Comparison of ENCODE assay signal across 8 cellular contexts in the genomic region with DNA sequence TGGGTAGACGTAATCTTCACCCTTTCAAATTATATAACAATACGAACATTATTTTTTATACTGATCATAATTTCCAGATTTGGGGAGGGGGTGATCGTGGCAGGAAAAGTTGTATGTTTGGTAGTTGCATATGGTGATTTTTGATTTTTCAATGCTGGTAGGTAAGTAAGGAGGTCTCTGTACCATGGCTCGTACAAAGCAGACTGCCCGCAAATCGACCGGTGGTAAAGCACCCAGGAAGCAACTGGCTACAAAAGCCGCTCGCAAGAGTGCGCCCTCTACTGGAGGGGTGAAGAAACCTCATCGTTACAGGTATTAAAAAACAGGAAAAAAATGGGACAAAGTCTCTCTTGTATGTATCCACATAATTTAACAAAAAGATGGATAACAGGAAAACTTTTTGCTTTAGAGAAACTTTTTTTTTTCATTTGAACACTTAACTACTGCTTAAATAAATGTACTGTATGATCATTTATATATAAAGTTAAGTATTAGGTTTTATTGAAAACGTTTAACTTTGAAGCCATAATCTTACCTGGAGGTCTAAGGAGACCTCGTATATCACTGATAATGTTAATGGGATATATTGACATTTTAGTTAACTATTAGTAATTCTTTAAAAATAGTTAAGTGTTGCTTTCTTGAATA. TPM values are rescaled to one million over a fixed set of nuclear protein-coding genes. Genes with fewer than 3 reads are reported as not detected.
DNase-seq lines count a peak whose midpoint lies in the region; ATAC-seq, FAIRE-seq and TF ChIP-seq lines count a peak whose summit lies in the region.

No MANE protein-coding gene starts in this region.

- TF ChIP-seq POLR2A in stomach (IDR thresholded peaks at IDR 0.05) = peak in 1 of 4 donors; percentile 49

- TF ChIP-seq CTCF in kidney (IDR thresholded peaks at IDR 0.05; ENCODE audit: borderline replicate concordance, extremely low read depth, insufficient read depth) = peak; percentile 43
- TF ChIP-seq CTCF in stomach (IDR thresholded peaks at IDR 0.05) = peak in 5 of 7 experiments; percentile 34 to 84 (median 66)

- peak overlapping the region; percentile 98 for H3K27ac Mint-ChIP-seq in activated naive CD4-positive, alpha-beta T cell treated with anti-CD3 and anti-CD28 coated beads for 36 hours

- H3K36me3 ChIP-seq in kidney (ENCODE audit: control insufficient read depth in 1 of 2, insufficient read depth in 2 of 2, low read length in 2 of 2) (peaks cover 13 to 24% of the 10 kb centered on the region in 2 donors), stomach (peaks cover 32 to 42% (median 37%) of the 10 kb centered on the region in 4 donors)

- 0 to 1% (median 0%) methylated on average over 13 of the region's 13 CpGs for WGBS in stomach, 5 donors

- intact Hi-C loops in activated naive CD4-positive, alpha-beta T cell treated with anti-CD3 and anti-CD28 coated beads for 36 hours (cut with micrococcal nuclease) = loop anchor here (1.0 to 10.0 kb wide), 7 partner anchors 19 to 673 kb away; partner anchors contain the start of genes ACBD3, ENAH and ITPKB
- intact Hi-C loops in kidney (cut with DNase I) = no loop called here
- intact Hi-C loops in stomach (cut with DNase I; ENCODE audit: low total_unique reads) = no loop called here

- ATAC-seq in HG03280 (IDR thresholded peaks at IDR 0.05; ENCODE audit: unreplicated experiment) = no peak
- no peak for ATAC-seq in GM21723 (IDR thresholded peaks at IDR 0.05; ENCODE audit: unreplicated experiment)

- DNase-seq in activated naive CD4-positive, alpha-beta T cell treated with anti-CD3 and anti-CD28 coated beads for 36 hours = peak; percentile 31
- no peak for DNase-seq in activated naive CD4-positive, alpha-beta T cell treated with anti-CD3 and anti-CD28 coated beads, Interleukin-2, amount 50 U/mL, for 16 hours
- DNase-seq in NCI-H446 treated with DMSO at 0.1 percent for 48 hours (lab: John Stamatoyannopoulos, UW) (peak; percentile 22), amniotic epithelial cell (ENCODE audit: low read depth) (peak; percentile 17), kidney (no peak), stomach (peak; percentile 36)

- H3K27ac ChIP-seq in kidney (ENCODE audit: low read depth in 2 of 2, low read length in 2 of 2) = peak overlapping the region; percentile 98 to 99
- H3K27ac ChIP-seq in stomach = peak overlapping the region in 4 of 5 donors; percentile 98 to 100 (median 100)

- H3K4me3 Mint-ChIP-seq in activated naive CD4-positive, alpha-beta T cell treated with anti-CD3 and anti-CD28 coated beads for 36 hours = peak overlapping the region; percentile 100

- H3K4me3 ChIP-seq in kidney (ENCODE audit: low read length in 2 of 2) (peak overlapping the region; percentile 83 to 89), stomach (peak overlapping the region; percentile 64 to 88 (median 78))

- peaks cover 40% of the 10 kb centered on the region for H3K36me3 Mint-ChIP-seq in activated naive CD4-positive, alpha-beta T cell treated with anti-CD3 and anti-CD28 coated beads for 36 hours (ENCODE audit: low read depth)

- FAIRE-seq in kidney (lab: Jason Lieb, UNC) = no peak

- H3K9me3 ChIP-seq in kidney (ENCODE audit: control insufficient read depth in 1 of 2, low read length in 2 of 2) = no peaks in the 10 kb centered on the region
- H3K9me3 ChIP-seq in stomach = no peaks in the 10 kb centered on the region

- peaks cover 52% of the 10 kb centered on the region for H3K4me1 Mint-ChIP-seq in activated naive CD4-positive, alpha-beta T cell treated with anti-CD3 and anti-CD28 coated beads for 36 hours (ENCODE audit: low read depth)

- H3K9ac ChIP-seq in kidney (ENCODE audit: low read length in 2 of 2) = peak overlapping the region; percentile 93 to 95

- H3K9me3 Mint-ChIP-seq in activated naive CD4-positive, alpha-beta T cell treated with anti-CD3 and anti-CD28 coated beads for 36 hours = no peaks in the 10 kb centered on the region

- no peaks in the 10 kb centered on the region for H3K27me3 Mint-ChIP-seq in activated naive CD4-positive, alpha-beta T cell treated with anti-CD3 and anti-CD28 coated beads for 36 hours (ENCODE audit: low read depth)

- H3K4me1 ChIP-seq in kidney (ENCODE audit: control insufficient read depth in 1 of 2, insufficient read depth in 1 of 2, low read depth in 1 of 2, low read length in 2 of 2) (peaks cover 13 to 24% of the 10 kb centered on the region in 2 donors), stomach (peaks cover 41 to 67% (median 53%) of the 10 kb centered on the region in 4 donors)

- TF ChIP-seq EP300 in stomach (IDR thresholded peaks at IDR 0.05) = no peak

- no peaks in the 10 kb centered on the region for H3K27me3 ChIP-seq in stomach

- CTCF ChIA-PET in activated naive CD4-positive, alpha-beta T cell treated with anti-CD3 and anti-CD28 coated beads for 36 hours (lab: Charles Lee) = interaction anchor here (0.7 to 2.9 kb wide), 27 partner anchors 9 to 269 kb away, joined by 3 to 51 read pairs (median 6); no protein-coding TSS in a partner anchor

RNA-seq across cellular contexts. Expression of gene H3-3A, which starts 1.8 kb away (rescaled TPM):
- 100 to 1,000 TPM; 325 to 332 TPM for total RNA-seq in activated naive CD4-positive, alpha-beta T cell treated with anti-CD3 and anti-CD28 coated beads for 36 hours
- total RNA-seq in kidney = 524 TPM
- polyA plus RNA-seq in kidney (ENCODE audit: insufficient read depth, low read depth, low replicate concordance) = 404 TPM
- 100 to 1,000 TPM in 3 of 5 donors, 10 to 100 TPM in 2; 30.7 to 541 (median 237) TPM for total RNA-seq in stomach
- polyA plus RNA-seq in stomach = 100 to 1,000 TPM; 754 to 995 (median 822) TPM

Comparison
In these comparisons a context has a peak if more than half of its experiments do, and no peak if none do; other contexts are left out.
1. DNase-seq: peak in activated naive CD4-positive, alpha-beta T cell treated with anti-CD3 and anti-CD28 coated beads for 36 hours (single experiment), NCI-H446 treated with DMSO at 0.1 percent for 48 hours (single experiment), amniotic epithelial cell (single experiment) and stomach (single experiment); none in activated naive CD4-positive, alpha-beta T cell treated with anti-CD3 and anti-CD28 coated beads, Interleukin-2, amount 50 U/mL, for 16 hours (single experiment) and kidney (single experiment).